Comparison of ENCODE assay signal across 22 cellular contexts in genomic region chr3:150556792-150557191, GRCh38.
"Had no signal": no experiment of that assay in that cellular context is flagged by ENCODE, and none has a peak within 500 bp of the region (broad histone marks: within the 10 kb centered on the region; RNA-seq: fewer than 3 reads in every experiment).

No MANE protein-coding gene starts in this region.

- H3K27ac ChIP-seq: brain microvascular endothelial cell had no signal

- H3K4me1 Mint-ChIP-seq: activated B cell treated with CpG ODN at 0.5 μM for 24 hours had no signal

- H3K27ac Mint-ChIP-seq: activated B cell treated with CpG ODN at 0.5 μM for 24 hours; activated CD4-positive, alpha-beta T cell treated with anti-CD3 and anti-CD28 coated beads, Interleukin-2, amount 10 ng/mL, durations not matched to agents 24 days and 14 days; activated CD8-positive, alpha-beta memory T cell treated with anti-CD3 and anti-CD28 coated beads, Interleukin-2, amount 10 ng/mL, durations not matched to agents 7 days and 5 days; activated naive CD4-positive, alpha-beta T cell treated with anti-CD3 and anti-CD28 coated beads, Interleukin-2, amount 50 U/mL, for 72 hours had no signal

- H3K9me3 Mint-ChIP-seq: activated B cell treated with CpG ODN at 0.5 μM for 24 hours; activated CD4-positive, alpha-beta T cell treated with anti-CD3 and anti-CD28 coated beads, Interleukin-2, amount 10 ng/mL, durations not matched to agents 24 days and 14 days; activated naive CD4-positive, alpha-beta T cell treated with anti-CD3 and anti-CD28 coated beads, Interleukin-2, amount 50 U/mL, for 72 hours had no signal

- H3K27me3 Mint-ChIP-seq: activated B cell treated with CpG ODN at 0.5 μM for 24 hours; activated CD4-positive, alpha-beta T cell treated with anti-CD3 and anti-CD28 coated beads, Interleukin-2, amount 10 ng/mL, durations not matched to agents 24 days and 14 days; activated CD8-positive, alpha-beta memory T cell treated with anti-CD3 and anti-CD28 coated beads, Interleukin-2, amount 10 ng/mL, durations not matched to agents 7 days and 5 days; T-helper 17 cell had no signal

- H3K4me3 Mint-ChIP-seq: activated B cell treated with CpG ODN at 0.5 μM for 24 hours; activated CD4-positive, alpha-beta T cell treated with anti-CD3 and anti-CD28 coated beads, Interleukin-2, amount 10 ng/mL, durations not matched to agents 24 days and 14 days; activated CD8-positive, alpha-beta memory T cell treated with anti-CD3 and anti-CD28 coated beads, Interleukin-2, amount 10 ng/mL, durations not matched to agents 7 days and 5 days; T-helper 17 cell had no signal

- ATAC-seq: activated naive CD4-positive, alpha-beta T cell treated with anti-CD3 and anti-CD28 coated beads, Interleukin-2, amount 50 U/mL, for 72 hours; T-helper 17 cell had no signal

- FAIRE-seq: TTC549 had no signal

- DNase-seq: activated B cell treated with CpG ODN at 0.5 μM for 24 hours; activated CD4-positive, alpha-beta T cell treated with anti-CD3 and anti-CD28 coated beads for 1 hour; activated CD4-positive, alpha-beta T cell treated with anti-CD3 and anti-CD28 coated beads, Interleukin-2, amount 10 ng/mL, durations not matched to agents 24 days and 14 days; activated CD4-positive, alpha-beta T cell treated with anti-CD3 and anti-CD28 coated beads, Interleukin-2, amount 50 U/mL, for 48 hours; activated CD8-positive, alpha-beta memory T cell treated with anti-CD3 and anti-CD28 coated beads, Interleukin-2, amount 10 ng/mL, durations not matched to agents 7 days and 5 days; activated T-cell treated with anti-CD3 and anti-CD28 coated beads, Interleukin-2, amount 50 U/mL, for 48 hours; brain microvascular endothelial cell; Kasumi-1; KBM-7; NCI-H1092; NCI-H1417; NCI-H1694 treated with DMSO at 0.1 percent for 48 hours; NCI-H2029 treated with DMSO at 0.1 percent for 48 hours; NCI-H345; NCI-H510A; NCI-H526 treated with DMSO at 0.1 percent for 48 hours; NCI-H82; SIG-M5; T-helper 17 cell; T-helper 9 cell had no signal

- H3K27me3 ChIP-seq: brain microvascular endothelial cell had no signal
